In genomic region chr3:69530554-69530953, GRCh38 we compare ENCODE assay signal across 8 cellular contexts.
"Had no signal": no experiment of that assay in that cellular context is flagged by ENCODE, and none has a peak within 500 bp of the region (broad histone marks: within the 10 kb centered on the region; RNA-seq: fewer than 3 reads in every experiment).

No MANE protein-coding gene starts in this region.

- FAIRE-seq: G401.6, GM12878, GM12891, GM12892, GM18507, GM19239 had no signal

- ATAC-seq: GM12878 had no signal

- DNase-seq: GDM1, GF-D8 had no signal
